Comparison of ENCODE assay signal across 2 cellular contexts in genomic region chr13:111459803-111460547, GRCh38.
A peak's percentile ranks its signal among the peaks of the same experiment; 100 is the strongest.
TF ChIP-seq lines count a peak whose summit lies in the region.

No MANE protein-coding gene starts in this region.

TF ChIP-seq in HCT116, 20 proteins besides CTCF, POLR2A, EP300 and RAD21 (continued from another document):
- TF ChIP-seq TCF7L2 (IDR thresholded peaks at IDR 0.05; ENCODE audit: borderline replicate concordance, extremely low read depth, insufficient read depth, insufficient read length), result no peak
- no peak for TF ChIP-seq EZH2 (IDR thresholded peaks at IDR 0.05)
- TF ChIP-seq EZH2phosphoT487 (IDR thresholded peaks at IDR 0.05; ENCODE audit: borderline replicate concordance), result no peak
- TF ChIP-seq ZBTB33 (IDR thresholded peaks at IDR 0.05; ENCODE audit: extremely low read depth, insufficient replicate concordance, low read length), result no peak
- no peak for TF ChIP-seq ATF3 (IDR thresholded peaks at IDR 0.05)
- no peak for TF ChIP-seq JUND (IDR thresholded peaks at IDR 0.05)
- no peak for TF ChIP-seq EGR1 (IDR thresholded peaks at IDR 0.05; ENCODE audit: low read depth)
- TF ChIP-seq FOSL1 (IDR thresholded peaks at IDR 0.05; ENCODE audit: low read depth), result no peak
- TF ChIP-seq CEBPB (IDR thresholded peaks at IDR 0.05; ENCODE audit: low read depth), result no peak
- no peak for TF ChIP-seq ZNF274 (IDR thresholded peaks at IDR 0.05; ENCODE audit: low read depth, low read length)
- no peak for TF ChIP-seq MAX (IDR thresholded peaks at IDR 0.05)

TF ChIP-seq in WTC11, 78 proteins besides CTCF, POLR2A, EP300 and RAD21 (continued from another document):
- 0 out of 2 replicates have a peak, but pooled peaks have one; percentile 23 for TF ChIP-seq PRDM15 (CRISPR knock-in tag; IDR thresholded peaks at IDR 0.05)
- TF ChIP-seq ZMAT4 (CRISPR knock-in tag; IDR thresholded peaks at IDR 0.05), result no peak
- no peak for TF ChIP-seq TEAD1 (CRISPR knock-in tag; IDR thresholded peaks at IDR 0.05)
- TF ChIP-seq ZNF138 (CRISPR knock-in tag; conservative IDR thresholded peaks at IDR 0.05), result no peak
- no peak for TF ChIP-seq FOXJ3 (CRISPR knock-in tag; IDR thresholded peaks at IDR 0.05; ENCODE audit: borderline replicate concordance)
- no peak for TF ChIP-seq IRF2 (CRISPR knock-in tag; IDR thresholded peaks at IDR 0.05; ENCODE audit: borderline replicate concordance, low read depth)
- no peak for TF ChIP-seq FOXK1 (CRISPR knock-in tag; IDR thresholded peaks at IDR 0.05)
- TF ChIP-seq FOXP1 (CRISPR knock-in tag; IDR thresholded peaks at IDR 0.05; ENCODE audit: borderline replicate concordance), result no peak
- TF ChIP-seq USF1 (CRISPR knock-in tag; IDR thresholded peaks at IDR 0.05), result no peak
- TF ChIP-seq ZBTB43 (CRISPR knock-in tag; IDR thresholded peaks at IDR 0.05), result no peak
- no peak for TF ChIP-seq FOXP4 (CRISPR knock-in tag; IDR thresholded peaks at IDR 0.05)
- peak; percentile 94 for TF ChIP-seq ZNF512 (CRISPR knock-in tag; IDR thresholded peaks at IDR 0.05; ENCODE audit: borderline replicate concordance)
- no peak for TF ChIP-seq SP1 (CRISPR knock-in tag; conservative IDR thresholded peaks at IDR 0.05)
